18 cellular contexts compared by ENCODE assay signal in genomic region chr3:149886957-149887356, GRCh38.
DNase-seq lines count a peak whose midpoint lies in the region; ATAC-seq and TF ChIP-seq lines count a peak whose summit lies in the region.
"Had no signal": no experiment of that assay in that cellular context is flagged by ENCODE, and none has a peak within 500 bp of the region (broad histone marks: within the 10 kb centered on the region; RNA-seq: fewer than 3 reads in every experiment).

No MANE protein-coding gene starts in this region.

- H3K27me3 Mint-ChIP-seq in stimulated activated naive CD8-positive, alpha-beta T cell treated with anti-CD3 and anti-CD28 coated beads, Interleukin-15, Interleukin-2, amounts not matched to agents 100 ng/mL and 50 ng/mL, for 24 hours: no peaks in the 10 kb centered on the region
- H3K27me3 Mint-ChIP-seq: IgD-negative memory B cell had no signal

- no peaks in the 10 kb centered on the region for H3K4me1 ChIP-seq in hepatocyte (ENCODE audit: insufficient read depth)
- H3K4me1 ChIP-seq: A549, HAP-1, Peyer's patch had no signal

- H3K4me1 Mint-ChIP-seq in stimulated activated naive CD8-positive, alpha-beta T cell treated with anti-CD3 and anti-CD28 coated beads, Interleukin-15, Interleukin-2, amounts not matched to agents 100 ng/mL and 50 ng/mL, for 24 hours (ENCODE audit: low read depth): peaks cover 17% of the 10 kb centered on the region

- H3K36me3 Mint-ChIP-seq in stimulated activated naive CD8-positive, alpha-beta T cell treated with anti-CD3 and anti-CD28 coated beads, Interleukin-15, Interleukin-2, amounts not matched to agents 100 ng/mL and 50 ng/mL, for 24 hours (ENCODE audit: low read depth): peaks cover 47% of the 10 kb centered on the region

- TF ChIP-seq CTCF in WERI-Rb-1 (IDR thresholded peaks at IDR 0.05; ENCODE audit: low read depth, low read length) (peak; percentile 17; the same call in 1 of the 2 replicates), hepatocyte (IDR thresholded peaks at IDR 0.05; ENCODE audit: poor library complexity) (no peak)

- H3K27me3 ChIP-seq in WERI-Rb-1 (ENCODE audit: insufficient read depth, low read depth, severe bottlenecking) (no peaks in the 10 kb centered on the region), hepatocyte (no peaks in the 10 kb centered on the region)
- H3K27me3 ChIP-seq: Peyer's patch had no signal

- no peak overlapping the region for H3K4me3 ChIP-seq in WERI-Rb-1 (ENCODE audit: low read depth, low read length)
- no peak overlapping the region for H3K4me3 ChIP-seq in hepatocyte
- H3K4me3 ChIP-seq: A549, HAP-1, Peyer's patch had no signal

- H3K4me2 ChIP-seq in hepatocyte: no peak overlapping the region
- H3K4me2 ChIP-seq: A549 had no signal

- no peaks in the 10 kb centered on the region for H3K9me2 ChIP-seq in hepatocyte (replicated peaks; ENCODE audit: insufficient read depth)

- H3K9me3 Mint-ChIP-seq in stimulated activated naive CD8-positive, alpha-beta T cell treated with anti-CD3 and anti-CD28 coated beads, Interleukin-15, Interleukin-2, amounts not matched to agents 100 ng/mL and 50 ng/mL, for 24 hours: peaks cover 7% of the 10 kb centered on the region

- no peak overlapping the region for H3K27ac ChIP-seq in WERI-Rb-1
- H3K27ac ChIP-seq in hepatocyte: no peak overlapping the region
- H3K27ac ChIP-seq: A549, Peyer's patch had no signal

- H3K79me2 ChIP-seq in hepatocyte: no peaks in the 10 kb centered on the region

- H3K9me3 ChIP-seq in WERI-Rb-1 (ENCODE audit: severe bottlenecking) (no peaks in the 10 kb centered on the region), hepatocyte (ENCODE audit: low read depth) (no peaks in the 10 kb centered on the region)
- H3K9me3 ChIP-seq: A549, HAP-1, Peyer's patch had no signal

- no peak for DNase-seq in stimulated activated naive CD8-positive, alpha-beta T cell treated with anti-CD3 and anti-CD28 coated beads, Interleukin-15, Interleukin-2, amounts not matched to agents 100 U/mL and 50 U/mL, for 24 hours
- DNase-seq in WERI-Rb-1 (no peak), iPS-NIHi11 (ENCODE audit: low spot score) (peak; percentile 19), NCI-H524 (lab: John Stamatoyannopoulos, UW) (no peak), hepatocyte (ENCODE audit: low spot score) (no peak)
- DNase-seq: DND-41, NCI-H146, NCI-H2227 treated with DMSO at 0.1 percent for 48 hours, NCI-H526 treated with DMSO at 0.1 percent for 48 hours, Peyer's patch, SHP77 had no signal

- H3K4me3 Mint-ChIP-seq in stimulated activated naive CD8-positive, alpha-beta T cell treated with anti-CD3 and anti-CD28 coated beads, Interleukin-15, Interleukin-2, amounts not matched to agents 100 ng/mL and 50 ng/mL, for 24 hours: no peak overlapping the region
- H3K4me3 Mint-ChIP-seq: IgD-negative memory B cell had no signal

- H2AFZ ChIP-seq in hepatocyte: no peak overlapping the region

- TF ChIP-seq POLR2A in GM18505 (IDR thresholded peaks at IDR 0.05; ENCODE audit: borderline replicate concordance, extremely low read depth, insufficient read depth, insufficient read length): no peak

- peak overlapping the region; percentile 28 for H3K27ac Mint-ChIP-seq in stimulated activated naive CD8-positive, alpha-beta T cell treated with anti-CD3 and anti-CD28 coated beads, Interleukin-15, Interleukin-2, amounts not matched to agents 100 ng/mL and 50 ng/mL, for 24 hours
- H3K27ac Mint-ChIP-seq: IgD-negative memory B cell had no signal

- H4K20me1 ChIP-seq in hepatocyte (ENCODE audit: insufficient read depth, poor library complexity, severe bottlenecking): no peaks in the 10 kb centered on the region

- ATAC-seq in stimulated activated naive CD8-positive, alpha-beta T cell treated with anti-CD3 and anti-CD28 coated beads, Interleukin-15, Interleukin-2, amounts not matched to agents 100 U/mL and 50 U/mL, for 24 hours: no peak
- ATAC-seq in HG03439 (IDR thresholded peaks at IDR 0.05; ENCODE audit: unreplicated experiment) (no peak), GM18505 (IDR thresholded peaks at IDR 0.05; ENCODE audit: unreplicated experiment) (no peak)
- ATAC-seq: SK-N-SH treated with all-trans-retinoic acid at 6 μM for 48 hours had no signal

- whole genome bisulfite sequencing in hepatocyte (ENCODE audit: low lambda C conversion rate, missing lambda C conversion rate): 84% methylated on average over 9 of the region's 9 CpGs

- H3K36me3 ChIP-seq in WERI-Rb-1 (no peaks in the 10 kb centered on the region), hepatocyte (replicated peaks; ENCODE audit: insufficient read depth, low read depth) (no peaks in the 10 kb centered on the region)
- H3K36me3 ChIP-seq: HAP-1 had no signal
